ENCODE assay signal across 10 cellular contexts in genomic region chr6:1665214-1665613, GRCh38.
DNase-seq lines count a peak whose midpoint lies in the region; ATAC-seq lines count a peak whose summit lies in the region.
"Had no signal": no experiment of that assay in that cellular context is flagged by ENCODE, and none has a peak within 500 bp of the region (broad histone marks: within the 10 kb centered on the region; RNA-seq: fewer than 3 reads in every experiment).

No MANE protein-coding gene starts in this region.

- no peak overlapping the region for H3K4me3 Mint-ChIP-seq in stimulated activated memory B cell treated with anti-CD40 and anti-IgM and Interleukin-4, amounts not matched to agents 10 μg/mL and 1 μg/mL and 100 μg/mL, for 72 hours

- H3K9me3 Mint-ChIP-seq in stimulated activated memory B cell treated with anti-CD40 and anti-IgM and Interleukin-4, amounts not matched to agents 10 μg/mL and 1 μg/mL and 100 μg/mL, for 72 hours = no peaks in the 10 kb centered on the region

- ATAC-seq in GM19043 (IDR thresholded peaks at IDR 0.05; ENCODE audit: low read depth, unreplicated experiment) = peak; percentile 94
- peak; percentile 93 for ATAC-seq in HG02678 (IDR thresholded peaks at IDR 0.05; ENCODE audit: unreplicated experiment)
- ATAC-seq in HG03558 (IDR thresholded peaks at IDR 0.05; ENCODE audit: extremely low read depth, unreplicated experiment) = peak; percentile 65
- ATAC-seq in stimulated activated memory B cell treated with anti-CD40 and anti-IgM and Interleukin-4, amounts not matched to agents 10 μg/mL and 1 μg/mL and 100 μg/mL, for 72 hours = peak; percentile 95

- DNase-seq in NCI-H1092 treated with DMSO at 0.1 percent for 48 hours (lab: John Stamatoyannopoulos, UW) (no peak), NCI-H2171 (lab: John Stamatoyannopoulos, UW) (no peak), SKM-1 treated with dmso at 0.1 percent for 144 hours (lab: John Stamatoyannopoulos, UW; ENCODE audit: unreplicated experiment) (no peak), NCI-H526 (lab: John Stamatoyannopoulos, UW) (no peak)
- DNase-seq: EL, NCI-H345 had no signal

- peaks cover 4% of the 10 kb centered on the region for H3K36me3 Mint-ChIP-seq in stimulated activated memory B cell treated with anti-CD40 and anti-IgM and Interleukin-4, amounts not matched to agents 10 μg/mL and 1 μg/mL and 100 μg/mL, for 72 hours

- no peaks in the 10 kb centered on the region for H3K27me3 Mint-ChIP-seq in stimulated activated memory B cell treated with anti-CD40 and anti-IgM and Interleukin-4, amounts not matched to agents 10 μg/mL and 1 μg/mL and 100 μg/mL, for 72 hours

- H3K27ac Mint-ChIP-seq in stimulated activated memory B cell treated with anti-CD40 and anti-IgM and Interleukin-4, amounts not matched to agents 10 μg/mL and 1 μg/mL and 100 μg/mL, for 72 hours = no peak overlapping the region

- H3K4me1 Mint-ChIP-seq in stimulated activated memory B cell treated with anti-CD40 and anti-IgM and Interleukin-4, amounts not matched to agents 10 μg/mL and 1 μg/mL and 100 μg/mL, for 72 hours = peaks cover 12% of the 10 kb centered on the region
